8 cellular contexts compared by ENCODE assay signal in genomic region chr22:29269230-29269604, GRCh38. TPM values are rescaled to one million over a fixed set of nuclear protein-coding genes. Genes with fewer than 3 reads are reported as not detected.
A peak's percentile ranks its signal among the peaks of the same experiment; 100 is the strongest.
DNase-seq lines count a peak whose midpoint lies in the region; ATAC-seq and TF ChIP-seq lines count a peak whose summit lies in the region.

No MANE protein-coding gene starts in this region.

- peaks cover 91% of the 10 kb centered on the region for H3K79me2 ChIP-seq in mammary epithelial cell (ENCODE audit: insufficient read depth, low read length)

- no peak for DNase-seq in AG04449 (ENCODE audit: low read depth, low spot score)
- DNase-seq in HT-29 (ENCODE audit: low spot score) = peak; percentile 40
- peak; percentile 23 for DNase-seq in mammary epithelial cell
- no peak for DNase-seq in mucosa of descending colon
- DNase-seq in hepatic stellate cell (ENCODE audit: low spot score) = no peak
- no peak for DNase-seq in NCI-H345 treated with DMSO at 0.1 percent for 48 hours (lab: John Stamatoyannopoulos, UW; ENCODE audit: unreplicated experiment)
- DNase-seq in globus pallidus (ENCODE audit: low spot score) = no peak

- POLR2A ChIA-PET in AG04449 (lab: Yijun Ruan, JAX) = no interaction called here

- CTCF ChIA-PET in AG04449 (lab: Yijun Ruan, JAX) = interaction anchor here (1.1 kb wide), 1 partner anchor 11 kb away, joined by 4 read pairs; no protein-coding TSS in a partner anchor
- CTCF ChIA-PET in mammary epithelial cell (lab: Charles Lee; ENCODE audit: low non-redundant PET) = no interaction called here

- no peaks in the 10 kb centered on the region for H3K27me3 ChIP-seq in mammary epithelial cell (ENCODE audit: insufficient read depth, low read length)

- dilution Hi-C loops in mammary epithelial cell (cut with HindIII; ENCODE audit: low sequenced_read_pairs) = no loop called here

- H3K4me1 ChIP-seq in mammary epithelial cell (ENCODE audit: insufficient read depth, low read length) (peaks cover 35% of the 10 kb centered on the region), mucosa of descending colon (ENCODE audit: low read depth) (peaks cover 34% of the 10 kb centered on the region)

- no peak for TF ChIP-seq CTCF in AG04449 (IDR thresholded peaks at IDR 0.05; ENCODE audit: insufficient read depth, low read length, missing control alignments)
- TF ChIP-seq CTCF in mammary epithelial cell (conservative IDR thresholded peaks at IDR 0.05 in 1 of 2, IDR thresholded peaks at IDR 0.05 in 1 of 2; ENCODE audit: extremely low read depth in 1 of 2, insufficient read depth in 1 of 2, low read depth in 1 of 2, low read length in 2 of 2) = no peak
- no peak for TF ChIP-seq CTCF in mucosa of descending colon (IDR thresholded peaks at IDR 0.05)

- in situ Hi-C loops in mammary epithelial cell (cut with MboI; ENCODE audit: low sequenced_read_pairs in 2 of 2) = no loop called here

- peaks cover 23% of the 10 kb centered on the region for H4K20me1 ChIP-seq in mammary epithelial cell (ENCODE audit: insufficient read depth, low read length)

- H3K9me3 ChIP-seq in mammary epithelial cell (replicated peaks; ENCODE audit: insufficient read depth, low read length) (no peaks in the 10 kb centered on the region), mucosa of descending colon (no peaks in the 10 kb centered on the region)

- peak overlapping the region; percentile 95 for H3K4me2 ChIP-seq in mammary epithelial cell (ENCODE audit: insufficient read depth, low read depth, low read length)

- peak overlapping the region; percentile 98 for H3K9ac ChIP-seq in mammary epithelial cell (ENCODE audit: insufficient read depth, low read length)

- no TSS peak for BruUV-seq in mammary epithelial cell (replicated peaks; lab: Mats Ljungman, UMichigan)

- WGBS in mammary epithelial cell (ENCODE audit: low coverage, missing lambda C conversion rate) = 1% methylated on average over 14 of the region's 14 CpGs

- intact Hi-C loops in mammary epithelial cell (cut with micrococcal nuclease) (loop anchor here (5.0 kb wide), 1 partner anchor 467 kb away; the partner anchor contains the start of gene XBP1), mucosa of descending colon (cut with DNase I, micrococcal nuclease) (no loop called here)

- no peak overlapping the region for H2AFZ ChIP-seq in mammary epithelial cell (ENCODE audit: low read depth, low read length)

- H3K27ac ChIP-seq in mammary epithelial cell (ENCODE audit: insufficient read depth, low read depth, low read length) = peak overlapping the region; percentile 98

- H3K36me3 ChIP-seq in mammary epithelial cell (ENCODE audit: insufficient read depth, low read length) (peaks cover 28% of the 10 kb centered on the region), mucosa of descending colon (ENCODE audit: low read depth) (no peaks in the 10 kb centered on the region)

- ATAC-seq in mucosa of descending colon = no peak
- ATAC-seq in HG03460 (IDR thresholded peaks at IDR 0.05; ENCODE audit: unreplicated experiment) = no peak

- peak overlapping the region; percentile 89 for H3K4me3 ChIP-seq in AG04449 (ENCODE audit: low read depth, low read length)
- peak overlapping the region; percentile 66 to 91 (median 75) for H3K4me3 ChIP-seq in mammary epithelial cell (replicated peaks in 1 of 3; ENCODE audit: insufficient read depth in 1 of 3, low read depth in 2 of 3, low read length in 3 of 3)
- peak overlapping the region; percentile 56 for H3K4me3 ChIP-seq in mucosa of descending colon

RNA-seq across cellular contexts. Expression of gene EWSR1, which starts 1.1 kb away (rescaled TPM):
- 372 TPM in 2 replicates for total RNA-seq in HT-29 (2014; rRNA removed; shearing (Covaris generic))
- total RNA-seq in mammary epithelial cell = 100 to 1,000 TPM; 164 to 307 TPM
- 307 TPM for polyA plus RNA-seq in mammary epithelial cell
- 305 TPM for polyA minus RNA-seq in mammary epithelial cell
- total RNA-seq in mucosa of descending colon = 100 to 1,000 TPM; 176 to 227 (median 179) TPM

RNA-seq across cellular contexts. Expression of gene RHBDD3, which starts 1.4 kb away (rescaled TPM):
- 60.8 and 72.4 TPM in 2 replicates for total RNA-seq in HT-29 (2014; rRNA removed; shearing (Covaris generic))
- total RNA-seq in mammary epithelial cell (10 to 100 TPM; 18.0 to 25.7 TPM), mucosa of descending colon (10 to 100 TPM; 13.3 to 26.1 (median 19.1) TPM)
- polyA plus RNA-seq in mammary epithelial cell = 14.1 TPM
- polyA minus RNA-seq in mammary epithelial cell = 5.2 TPM

RNA-seq across cellular contexts. Expression of gene GAS2L1, which starts 37.2 kb away (rescaled TPM):
- total RNA-seq in HT-29 (2014; rRNA removed; shearing (Covaris generic)) = 23.7 and 25.2 TPM in 2 replicates
- total RNA-seq in mammary epithelial cell (10 to 100 TPM; 15.8 to 29.7 TPM), mucosa of descending colon (10 to 100 TPM; 19.7 to 34.7 (median 24.7) TPM)
- polyA plus RNA-seq in mammary epithelial cell = 27.6 TPM
- 7.9 TPM for polyA minus RNA-seq in mammary epithelial cell

RNA-seq across cellular contexts. Expression of gene RASL10A, which starts 46.3 kb away (rescaled TPM):
- total RNA-seq in HT-29 (2014; rRNA removed; shearing (Covaris generic)) = 0.99 and 2.1 TPM in 2 replicates
- total RNA-seq in mammary epithelial cell (under 1 TPM in 1 of 2 donors, not detected in 1; 0.66 TPM), mucosa of descending colon (1 to 10 TPM; 1.1 to 2.3 (median 1.4) TPM)
- not detected for polyA plus RNA-seq in mammary epithelial cell
- polyA minus RNA-seq in mammary epithelial cell = not detected

Comparison
In these comparisons a context has a peak if more than half of its experiments do, and no peak if none do; other contexts are left out.
1. DNase-seq: peak in HT-29 (single experiment) and mammary epithelial cell (single experiment); none in AG04449 (single experiment), mucosa of descending colon (0 of 3), hepatic stellate cell (single experiment), NCI-H345 treated with DMSO at 0.1 percent for 48 hours (single experiment) and globus pallidus (single experiment).
2. Peak in every context shown above with its lines, with median percentiles within 50 percentile points of each other: H3K4me3 ChIP-seq.